14 cellular contexts compared by ENCODE assay signal in the genomic region with DNA sequence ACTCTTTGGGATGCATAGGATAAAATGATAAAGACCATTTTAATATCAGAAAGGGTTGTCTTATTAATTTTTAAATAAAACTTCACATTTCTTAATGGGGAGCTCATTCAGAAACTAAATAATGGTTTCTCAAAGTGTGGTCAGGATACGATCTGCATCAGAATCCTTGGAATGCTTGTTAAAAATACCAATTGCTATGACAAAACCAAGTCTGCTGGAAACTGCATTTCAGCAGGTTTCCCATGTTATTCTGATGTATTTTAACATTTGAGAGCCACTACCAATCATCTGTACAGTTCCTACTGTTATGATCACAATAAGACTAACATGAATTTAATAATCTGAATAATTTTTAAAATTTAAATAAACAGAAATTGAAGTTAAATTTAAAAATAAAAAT.
DNase-seq lines count a peak whose midpoint lies in the region; ATAC-seq, FAIRE-seq and TF ChIP-seq lines count a peak whose summit lies in the region.
"Had no signal": no experiment of that assay in that cellular context is flagged by ENCODE, and none has a peak within 500 bp of the region (broad histone marks: within the 10 kb centered on the region; RNA-seq: fewer than 3 reads in every experiment).

No MANE protein-coding gene starts in this region.

- no peaks in the 10 kb centered on the region for H3K27me3 ChIP-seq in pancreas
- H3K27me3 ChIP-seq: spleen had no signal

- DNase-seq in RCC 7860 (ENCODE audit: low spot score) (peak; percentile 75), epithelial cell of esophagus (ENCODE audit: low read depth) (peak; percentile 65), pancreas (no peak), NCI-H2081 (lab: John Stamatoyannopoulos, UW) (no peak)
- no peak for DNase-seq in stimulated activated naive CD8-positive, alpha-beta T cell treated with anti-CD3 and anti-CD28 coated beads, Interleukin-15, amount 100 ng/mL, for 72 hours
- DNase-seq: activated naive CD8-positive, alpha-beta T cell treated with anti-CD3 and anti-CD28 coated beads for 36 hours; DMS 273 treated with DMSO at 0.1 percent for 48 hours; effector CD8-positive, alpha-beta T cell; naive B cell; NCI-H2081 treated with DMSO at 0.1 percent for 48 hours; spleen had no signal

- H3K36me3 ChIP-seq in pancreas: peaks cover 0 to 11% (median 0%) of the 10 kb centered on the region in 3 donors
- H3K36me3 ChIP-seq: spleen had no signal

- peak overlapping the region; percentile 46 for H3K4me3 ChIP-seq in epithelial cell of esophagus (ENCODE audit: low read length)
- no peak overlapping the region for H3K4me3 ChIP-seq in pancreas
- H3K4me3 ChIP-seq: spleen had no signal

- H3K9me3 ChIP-seq in pancreas: no peaks in the 10 kb centered on the region
- H3K9me3 ChIP-seq: spleen had no signal

- H3K4me1 ChIP-seq in pancreas: no peaks in the 10 kb centered on the region
- H3K4me1 ChIP-seq: spleen had no signal

- H3K27ac Mint-ChIP-seq in stimulated activated naive CD8-positive, alpha-beta T cell treated with anti-CD3 and anti-CD28 coated beads, Interleukin-15, amount 100 ng/mL, for 72 hours: no peak overlapping the region
- H3K27ac Mint-ChIP-seq: activated naive CD8-positive, alpha-beta T cell treated with anti-CD3 and anti-CD28 coated beads for 36 hours; naive B cell had no signal

- 82 to 90% methylated on average over 1 of the region's 1 CpG for WGBS in pancreas, 2 donors

- H3K9me3 Mint-ChIP-seq in stimulated activated naive CD8-positive, alpha-beta T cell treated with anti-CD3 and anti-CD28 coated beads, Interleukin-15, amount 100 ng/mL, for 72 hours: no peaks in the 10 kb centered on the region
- H3K9me3 Mint-ChIP-seq: activated naive CD8-positive, alpha-beta T cell treated with anti-CD3 and anti-CD28 coated beads for 36 hours; naive B cell had no signal

- FAIRE-seq in G401.6 (lab: Jason Lieb, UNC) (peak; percentile 96), RCC 7860 (lab: Jason Lieb, UNC) (peak; percentile 92), pancreas (lab: Jason Lieb, UNC) (peak; percentile 71)

- no peak for ATAC-seq in pancreas
- no peak for ATAC-seq in HG03159 (IDR thresholded peaks at IDR 0.05; ENCODE audit: unreplicated experiment)
- ATAC-seq in GM18519 (IDR thresholded peaks at IDR 0.05; ENCODE audit: low FRiP score, unreplicated experiment): no peak
- no peak for ATAC-seq in stimulated activated naive CD8-positive, alpha-beta T cell treated with anti-CD3 and anti-CD28 coated beads, Interleukin-15, amount 100 ng/mL, for 72 hours

- peaks cover 4% of the 10 kb centered on the region for H3K4me1 Mint-ChIP-seq in stimulated activated naive CD8-positive, alpha-beta T cell treated with anti-CD3 and anti-CD28 coated beads, Interleukin-15, amount 100 ng/mL, for 72 hours
- H3K4me1 Mint-ChIP-seq: naive B cell had no signal

- H3K4me3 Mint-ChIP-seq in stimulated activated naive CD8-positive, alpha-beta T cell treated with anti-CD3 and anti-CD28 coated beads, Interleukin-15, amount 100 ng/mL, for 72 hours: no peak overlapping the region
- H3K4me3 Mint-ChIP-seq: activated naive CD8-positive, alpha-beta T cell treated with anti-CD3 and anti-CD28 coated beads for 36 hours; naive B cell had no signal

- no peak overlapping the region for H3K27ac ChIP-seq in pancreas

- intact Hi-C loops in pancreas (cut with DNase I): no loop called here

- TF ChIP-seq CTCF in epithelial cell of esophagus (IDR thresholded peaks at IDR 0.05; ENCODE audit: insufficient read depth, low read depth, low read length, missing control alignments): no peak
- TF ChIP-seq CTCF in pancreas (IDR thresholded peaks at IDR 0.05): no peak

- H3K27me3 Mint-ChIP-seq in stimulated activated naive CD8-positive, alpha-beta T cell treated with anti-CD3 and anti-CD28 coated beads, Interleukin-15, amount 100 ng/mL, for 72 hours: peaks cover 8% of the 10 kb centered on the region

Comparison
In these comparisons a context has a peak if more than half of its experiments do, and no peak if none do; other contexts are left out.
1. DNase-seq: peak in RCC 7860 (single experiment) and epithelial cell of esophagus (single experiment); none in pancreas (0 of 6), NCI-H2081 (0 of 2) and stimulated activated naive CD8-positive, alpha-beta T cell treated with anti-CD3 and anti-CD28 coated beads, Interleukin-15, amount 100 ng/mL, for 72 hours (0 of 2).